ENCODE assay signal across 20 cellular contexts in genomic region chr5:149195962-149196361, GRCh38. TPM values are rescaled to one million over a fixed set of nuclear protein-coding genes. Genes with fewer than 3 reads are reported as not detected.
DNase-seq lines count a peak whose midpoint lies in the region; ATAC-seq, FAIRE-seq and TF ChIP-seq lines count a peak whose summit lies in the region.
"Had no signal": no experiment of that assay in that cellular context is flagged by ENCODE, and none has a peak within 500 bp of the region (broad histone marks: within the 10 kb centered on the region; RNA-seq: fewer than 3 reads in every experiment).

No MANE protein-coding gene starts in this region.

- H3K4me1 ChIP-seq in heart right ventricle (peaks cover 3 to 72% (median 38%) of the 10 kb centered on the region in 9 donors), HepG2 (ENCODE audit: insufficient read depth, low read length) (peaks cover 13% of the 10 kb centered on the region), subcutaneous abdominal adipose tissue (ENCODE audit: control insufficient read depth in 5 of 5, insufficient read depth in 5 of 5, low read length in 5 of 5) (peaks cover 0 to 60% (median 5%) of the 10 kb centered on the region in 5 donors), GM23248 (ENCODE audit: insufficient read depth) (peaks cover 12% of the 10 kb centered on the region)
- no peaks in the 10 kb centered on the region for H3K4me1 ChIP-seq in CD8-positive, alpha-beta memory T cell (ENCODE audit: insufficient read depth, low read length)
- H3K4me1 ChIP-seq: A549, SJCRH30 had no signal

- H3K27me3 Mint-ChIP-seq in T-helper 17 cell (no peaks in the 10 kb centered on the region), type B pancreatic cell (peaks cover 3% of the 10 kb centered on the region)
- H3K27me3 Mint-ChIP-seq in CD8-positive, alpha-beta memory T cell, result no peaks in the 10 kb centered on the region
- H3K27me3 Mint-ChIP-seq: CD4-positive, alpha-beta T cell had no signal

- TF ChIP-seq CTCF in heart right ventricle (IDR thresholded peaks at IDR 0.05) (no peak), HepG2 (CRISPR knock-in tag; IDR thresholded peaks at IDR 0.05) (no peak), type B pancreatic cell (conservative IDR thresholded peaks at IDR 0.05) (no peak)

- TF ChIP-seq RAD21 in HepG2 (CRISPR knock-in tag; IDR thresholded peaks at IDR 0.05), result no peak

- TF ChIP-seq EP300 in HepG2 (IDR thresholded peaks at IDR 0.05; ENCODE audit: low read depth in 2 of 2, low read length in 2 of 2) (no peak), HepG2 (CRISPR knock-in tag; IDR thresholded peaks at IDR 0.05; ENCODE audit: borderline replicate concordance) (no peak)

- peaks cover 4% of the 10 kb centered on the region; the same call in 1 of the 2 replicates for H3F3A ChIP-seq in GM23248 (ENCODE audit: insufficient read depth)

- H4K20me1 ChIP-seq in HepG2 (ENCODE audit: insufficient read depth, low read length) (no peaks in the 10 kb centered on the region), GM23248 (ENCODE audit: insufficient read depth) (no peaks in the 10 kb centered on the region)

- peak overlapping the region; percentile 8 for H3K27ac Mint-ChIP-seq in T-helper 17 cell
- no peak overlapping the region for H3K27ac Mint-ChIP-seq in type B pancreatic cell
- peak overlapping the region in 2 of 8 donors; percentile 6 to 31 for H3K27ac Mint-ChIP-seq in CD8-positive, alpha-beta memory T cell
- H3K27ac Mint-ChIP-seq: CD4-positive, alpha-beta T cell had no signal

- peak overlapping the region; percentile 67 to 90 (median 77) for H3K27ac ChIP-seq in heart right ventricle
- no peak overlapping the region for H3K27ac ChIP-seq in HepG2 (ENCODE audit: extremely low read length, insufficient read depth, low read length)
- peak overlapping the region; percentile 71 for H3K27ac ChIP-seq in subcutaneous abdominal adipose tissue (ENCODE audit: low read depth, low read length)
- no peak overlapping the region for H3K27ac ChIP-seq in CD8-positive, alpha-beta memory T cell (ENCODE audit: low read depth, low read length)
- no peak overlapping the region for H3K27ac ChIP-seq in GM23248
- H3K27ac ChIP-seq: A549, SJCRH30 had no signal

- CTCF ChIA-PET in HepG2 (lab: Yijun Ruan, JAX; ENCODE audit: low intra/inter-chr PET ratio, low total read pairs), result no interaction called here
- CTCF ChIA-PET in CD8-positive, alpha-beta memory T cell (lab: Charles Lee), result no interaction called here

- H3K9me3 Mint-ChIP-seq in type B pancreatic cell, result no peaks in the 10 kb centered on the region
- no peaks in the 10 kb centered on the region for H3K9me3 Mint-ChIP-seq in CD8-positive, alpha-beta memory T cell
- H3K9me3 Mint-ChIP-seq: CD4-positive, alpha-beta T cell had no signal

- H3K9me3 ChIP-seq in heart right ventricle, result no peaks in the 10 kb centered on the region
- H3K9me3 ChIP-seq in T-helper 17 cell (ENCODE audit: control insufficient read depth, low read length, poor library complexity, severe bottlenecking), result no peaks in the 10 kb centered on the region
- H3K9me3 ChIP-seq in HepG2 (ENCODE audit: low read length), result no peaks in the 10 kb centered on the region
- no peaks in the 10 kb centered on the region for H3K9me3 ChIP-seq in subcutaneous abdominal adipose tissue (ENCODE audit: control insufficient read depth in 5 of 5, low read length in 5 of 5)
- H3K9me3 ChIP-seq in CD8-positive, alpha-beta memory T cell (ENCODE audit: low read length), result no peaks in the 10 kb centered on the region
- no peaks in the 10 kb centered on the region for H3K9me3 ChIP-seq in GM23248 (ENCODE audit: low read depth)
- H3K9me3 ChIP-seq: A549, SJCRH30 had no signal

- WGBS in heart right ventricle, 2 donors, result 67 to 69% methylated on average over 1 of the region's 1 CpG
- WGBS in HepG2 (ENCODE audit: low lambda C conversion rate), result no CpG with 5 or more reads among the region's 1 CpG
- 80 to 100% methylated on average over 1 of the region's 1 CpG for WGBS in GM23248 (ENCODE audit: low coverage in 1 of 2, low lambda C conversion rate in 2 of 2, missing lambda C conversion rate in 2 of 2), 2 experiments

- H3K36me3 ChIP-seq in heart right ventricle (peaks cover 0 to 39% (median 21%) of the 10 kb centered on the region in 9 donors), HepG2 (replicated peaks in 1 of 2; ENCODE audit: control insufficient read depth in 1 of 2, insufficient read depth in 2 of 2, low read length in 2 of 2) (no peaks in the 10 kb centered on the region; a peak in 1 of 5 replicates), subcutaneous abdominal adipose tissue (ENCODE audit: control insufficient read depth in 5 of 5, insufficient read depth in 5 of 5, low read length in 5 of 5) (peaks cover 0 to 36% (median 31%) of the 10 kb centered on the region in 5 donors), GM23248 (ENCODE audit: low read depth) (no peaks in the 10 kb centered on the region)
- no peaks in the 10 kb centered on the region for H3K36me3 ChIP-seq in CD8-positive, alpha-beta memory T cell (ENCODE audit: insufficient read depth, low read length)
- H3K36me3 ChIP-seq: SJCRH30 had no signal

- H2AFZ ChIP-seq in HepG2 (ENCODE audit: low read length) (no peak overlapping the region), GM23248 (no peak overlapping the region)

- H3K79me2 ChIP-seq in HepG2 (ENCODE audit: insufficient read depth, low read length) (no peaks in the 10 kb centered on the region), GM23248 (ENCODE audit: insufficient read depth) (no peaks in the 10 kb centered on the region)

- no peak for FAIRE-seq in HepG2 (lab: Jason Lieb, UNC)
- FAIRE-seq: A549, GM19239, H1 had no signal

- POLR2A ChIA-PET in HepG2 (lab: Yijun Ruan, JAX), result no interaction called here
- POLR2A ChIA-PET in CD8-positive, alpha-beta memory T cell (lab: Charles Lee), result no interaction called here

- in situ Hi-C loops in HepG2 (cut with HindIII; ENCODE audit: extremely low pct_ligation_motif_present, low pct_unique_long_range_greater_than_20kb) (no loop called here), GM23248 (cut with MboI) (no loop called here)

- intact Hi-C loops in heart right ventricle (cut with DNase I) (no loop called here), left ventricle myocardium superior (cut with micrococcal nuclease) (no loop called here), HepG2 (cut with micrococcal nuclease; ENCODE audit: unreplicated experiment) (loop anchor here (2.0 kb wide), 1 partner anchor 21 kb away; no protein-coding TSS in a partner anchor)

- H3K27me3 ChIP-seq in heart right ventricle (no peaks in the 10 kb centered on the region), HepG2 (ENCODE audit: control insufficient read depth in 1 of 2, insufficient read depth in 2 of 2, low read length in 2 of 2) (no peaks in the 10 kb centered on the region), subcutaneous abdominal adipose tissue (ENCODE audit: control insufficient read depth in 5 of 5, insufficient read depth in 4 of 5, low read length in 5 of 5) (no peaks in the 10 kb centered on the region), GM23248 (replicated peaks; ENCODE audit: insufficient read depth) (no peaks in the 10 kb centered on the region)
- H3K27me3 ChIP-seq in CD8-positive, alpha-beta memory T cell (ENCODE audit: insufficient read depth, low read length, poor library complexity, severe bottlenecking), result no peaks in the 10 kb centered on the region
- H3K27me3 ChIP-seq: SJCRH30 had no signal

- H3K36me3 Mint-ChIP-seq in T-helper 17 cell (ENCODE audit: low read depth) (no peaks in the 10 kb centered on the region), type B pancreatic cell (no peaks in the 10 kb centered on the region)
- no peaks in the 10 kb centered on the region for H3K36me3 Mint-ChIP-seq in CD8-positive, alpha-beta memory T cell

- no peaks in the 10 kb centered on the region for H3K9me2 ChIP-seq in GM23248 (ENCODE audit: insufficient read depth)

- H3K4me2 ChIP-seq in HepG2 (ENCODE audit: low read depth, low read length), result 0 out of 2 replicates have a peak overlapping the region, but pooled peaks have one; percentile 1
- no peak overlapping the region for H3K4me2 ChIP-seq in GM23248 (ENCODE audit: unreplicated experiment)
- H3K4me2 ChIP-seq: A549 had no signal

- H3K4me3 ChIP-seq in heart right ventricle (no peak overlapping the region), HepG2 (replicated peaks in 1 of 3; ENCODE audit: insufficient read depth in 1 of 3, low read depth in 2 of 3, low read length in 3 of 3) (no peak overlapping the region), subcutaneous abdominal adipose tissue (ENCODE audit: low read depth in 1 of 5, low read length in 5 of 5) (no peak overlapping the region), GM23248 (no peak overlapping the region)
- H3K4me3 ChIP-seq in CD8-positive, alpha-beta memory T cell (ENCODE audit: low read length), result no peak overlapping the region
- H3K4me3 ChIP-seq: A549, SJCRH30 had no signal

- H3K4me1 Mint-ChIP-seq in T-helper 17 cell (no peaks in the 10 kb centered on the region), type B pancreatic cell (ENCODE audit: unreplicated experiment) (no peaks in the 10 kb centered on the region)
- H3K4me1 Mint-ChIP-seq in CD8-positive, alpha-beta memory T cell, result no peaks in the 10 kb centered on the region

- ATAC-seq in heart right ventricle, result peak in 2 of 8 donors; percentile 24 to 29
- ATAC-seq in left ventricle myocardium superior, result no peak
- no peak for ATAC-seq in T-helper 17 cell
- no peak for ATAC-seq in HepG2
- ATAC-seq: A549 had no signal

- BruUV-seq in HepG2 (replicated peaks; lab: Mats Ljungman, UMichigan), result no TSS peak

- no peak for TF ChIP-seq POLR2A in HepG2 (IDR thresholded peaks at IDR 0.05; ENCODE audit: insufficient read depth in 1 of 2, low read depth in 2 of 2, low read length in 2 of 2)

- H3K4me3 Mint-ChIP-seq in T-helper 17 cell, result no peak overlapping the region
- no peak overlapping the region for H3K4me3 Mint-ChIP-seq in type B pancreatic cell
- no peak overlapping the region for H3K4me3 Mint-ChIP-seq in CD8-positive, alpha-beta memory T cell
- H3K4me3 Mint-ChIP-seq: CD4-positive, alpha-beta T cell had no signal

- DNase-seq in heart right ventricle (no peak), left ventricle myocardium superior (no peak), T-helper 17 cell (no peak), HepG2 (ENCODE audit: low spot score) (no peak), type B pancreatic cell (ENCODE audit: extremely low spot score, unreplicated experiment) (no peak), GM23248 (no peak)
- no peak for DNase-seq in CD8-positive, alpha-beta memory T cell
- DNase-seq: CD4-positive, alpha-beta T cell; GF-D8; KBM-7; NCI-H1694 treated with DMSO at 0.1 percent for 48 hours; NCI-H2227 treated with DMSO at 0.1 percent for 48 hours; NCI-H510A treated with DMSO at 0.1 percent for 48 hours; NCI-H774; RPMI8226; SJCRH30 had no signal

- H3K9ac ChIP-seq in HepG2 (ENCODE audit: insufficient read depth, low read depth, low read length) (no peak overlapping the region), subcutaneous abdominal adipose tissue (ENCODE audit: low read length in 5 of 5) (peak overlapping the region in 1 of 5 donors; percentile 33), GM23248 (no peak overlapping the region)

RNA-seq across cellular contexts. Expression of gene ABLIM3, which starts 54.7 kb away (rescaled TPM):
- total RNA-seq in heart right ventricle (100 to 1,000 TPM in 7 of 10 donors, 10 to 100 TPM in 3; 66.8 to 189 (median 106) TPM), left ventricle myocardium superior (130 TPM), T-helper 17 cell (10 to 100 TPM in 1 of 2 donors, under 1 TPM in 1; 0.55 to 18.5 TPM), HepG2 (2016; rRNA removed; fragmentation: Illumina TruSeq; extraction: Trizol) (0.53 and 0.67 TPM in 2 replicates), type B pancreatic cell (ENCODE audit: low replicate concordance) (7.8 and 8.0 TPM in 2 replicates)
- polyA plus RNA-seq in heart right ventricle (10 to 100 TPM; 53.6 to 54.1 TPM), HepG2 (2011; rRNA removed) (6.3 and 9.7 TPM in 2 replicates), GM23248 (2016; fragmentation: Nextera tagmentation; extraction: Ambion mirVana) (11.4 and 11.7 TPM in 2 replicates)
- total RNA-seq in HepG2 (2016; cell fraction: cytosol; rRNA removed; fragmentation: Illumina TruSeq; extraction: Trizol; ENCODE audit: low read depth), result 0.26 and 0.61 TPM in 2 replicates
- 0.61 and 0.63 TPM in 2 replicates for total RNA-seq in HepG2 (2016; cell fraction: insoluble cytoplasmic fraction; rRNA removed; fragmentation: Illumina TruSeq; extraction: Trizol)
- total RNA-seq in HepG2 (2016; cell fraction: membrane; rRNA removed; fragmentation: Illumina TruSeq; extraction: Trizol), result 0.90 and 0.93 TPM in 2 replicates
- total RNA-seq in HepG2 (2016; cell fraction: nucleus; rRNA removed; fragmentation: Illumina TruSeq; extraction: Trizol), result 0.72 and 1.0 TPM in 2 replicates
- polyA plus RNA-seq in HepG2 (2011; cell fraction: cytosol; rRNA removed), result 4.9 and 6.0 TPM in 2 replicates
- polyA plus RNA-seq in HepG2 (2011; cell fraction: nucleus; rRNA removed), result 24.1 and 26.3 TPM in 2 replicates
- polyA plus RNA-seq in HepG2 (2012), result 10.3 and 13.7 TPM in 2 replicates
- polyA plus RNA-seq in HepG2 (2016; cell fraction: cytosol; fragmentation: Illumina TruSeq; extraction: Trizol; ENCODE audit: low read depth), result 0.49 and 0.66 TPM in 2 replicates
- polyA plus RNA-seq in HepG2 (2016; cell fraction: insoluble cytoplasmic fraction; fragmentation: Illumina TruSeq; extraction: Trizol; ENCODE audit: low read depth), result 0.87 and 1.1 TPM in 2 replicates
- 1.1 and 1.4 TPM in 2 replicates for polyA plus RNA-seq in HepG2 (2016; cell fraction: membrane; fragmentation: Illumina TruSeq; extraction: Trizol; ENCODE audit: low read depth)
- 1.6 and 2.5 TPM in 2 replicates for polyA plus RNA-seq in HepG2 (2016; cell fraction: nucleus; fragmentation: Illumina TruSeq; extraction: Trizol; ENCODE audit: insufficient read depth, low read depth)
- polyA minus RNA-seq in HepG2 (2011; rRNA and poly(A)+ RNA removed; ENCODE audit: low replicate concordance), result 3.1 and 22.0 TPM in 2 replicates
- 2.4 and 4.0 TPM in 2 replicates for polyA minus RNA-seq in HepG2 (2011; cell fraction: cytosol; rRNA and poly(A)+ RNA removed)
- 15.7 and 24.0 TPM in 2 replicates for polyA minus RNA-seq in HepG2 (2011; cell fraction: nucleus; rRNA and poly(A)+ RNA removed)
- total RNA-seq in CD8-positive, alpha-beta memory T cell, result under 1 TPM in 1 of 2 experiments, not detected in 1; 0.09 TPM
- polyA plus RNA-seq in CD8-positive, alpha-beta memory T cell, result not detected
- total RNA-seq in GM23248 (2014; rRNA removed; shearing (Covaris generic)), result 5.6 and 7.9 TPM in 2 replicates
- total RNA-seq: CD4-positive, alpha-beta T cell had no signal

Comparison
In these comparisons a context has a peak if more than half of its experiments do, and no peak if none do; other contexts are left out.
1. H3K27ac ChIP-seq: peak in heart right ventricle (10 of 10) and subcutaneous abdominal adipose tissue (single experiment); none in HepG2 (single experiment), CD8-positive, alpha-beta memory T cell (single experiment) and GM23248 (single experiment).